Comparison of ENCODE assay signal across 7 cellular contexts in the genomic region with DNA sequence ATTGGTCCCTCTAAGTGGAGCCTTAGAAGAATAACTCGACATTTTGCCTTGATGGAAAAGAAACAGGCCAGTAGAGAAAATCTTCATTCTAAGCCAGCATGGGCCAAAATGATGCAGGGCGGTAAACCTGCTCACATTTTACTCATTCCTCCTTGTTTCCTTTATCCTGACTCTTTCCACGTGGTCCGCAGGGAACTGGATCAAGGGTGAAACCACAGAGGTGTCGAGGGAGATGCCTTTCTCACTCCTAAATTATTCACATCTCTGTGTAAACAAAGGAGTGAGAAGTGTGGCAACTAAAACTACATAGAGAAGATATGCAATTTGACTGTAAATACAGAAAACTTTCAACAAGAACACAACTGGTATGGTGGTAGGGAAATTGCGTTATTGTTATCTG.
DNase-seq lines count a peak whose midpoint lies in the region; ATAC-seq and TF ChIP-seq lines count a peak whose summit lies in the region.
"Not testable (repeated sequence)": the region's sequence is repeated elsewhere in the genome, so short reads cannot be mapped to it uniquely, and the experiment has no call there.

No MANE protein-coding gene starts in this region.

- not testable (repeated sequence) for H3K79me1 ChIP-seq in trophoblast cell (ENCODE audit: low read length)

- WGBS in trophoblast cell (ENCODE audit: extremely low coverage, insufficient coverage, insufficient read length): no CpG with 5 or more reads among the region's 6 CpGs

- not testable (repeated sequence) for H3K4me2 ChIP-seq in trophoblast cell (ENCODE audit: low read length)

- H2BK5ac ChIP-seq in trophoblast cell (ENCODE audit: low read depth, low read length, poor library complexity): not testable (repeated sequence)

- H3K14ac ChIP-seq in trophoblast cell (ENCODE audit: low read length): not testable (repeated sequence)

- not testable (repeated sequence) for H3K9me3 ChIP-seq in RWPE2 (ENCODE audit: severe bottlenecking); trophoblast cell (ENCODE audit: insufficient read depth, low read depth, low read length)

- H3K4me3 ChIP-seq in RWPE2 (ENCODE audit: severe bottlenecking); cardiac fibroblast (replicated peaks in 1 of 2; ENCODE audit: low read depth in 2 of 2, low read length in 2 of 2); fibroblast of mammary gland (ENCODE audit: control insufficient read depth, low read depth, low read length); trophoblast cell (ENCODE audit: low read depth, low read length): not testable (repeated sequence)

- H3K36me3 ChIP-seq in RWPE2 (ENCODE audit: low read depth); trophoblast cell (ENCODE audit: control insufficient read depth in 1 of 2, insufficient read depth in 2 of 2, low read length in 2 of 2): not testable (repeated sequence)

- not testable (repeated sequence) for H2AK5ac ChIP-seq in trophoblast cell (ENCODE audit: low read length)

- H3K4me1 ChIP-seq in RWPE2 (ENCODE audit: insufficient read depth, poor library complexity, severe bottlenecking); trophoblast cell (ENCODE audit: control insufficient read depth in 1 of 2, insufficient read depth in 2 of 2, low read length in 2 of 2): not testable (repeated sequence)

- H3K4ac ChIP-seq in trophoblast cell (ENCODE audit: low read depth, low read length): not testable (repeated sequence)

- not testable (repeated sequence) for H2BK120ac ChIP-seq in trophoblast cell (ENCODE audit: insufficient read depth, low read length, poor library complexity)

- H3K27ac ChIP-seq in RWPE2 (ENCODE audit: poor library complexity, severe bottlenecking); trophoblast cell (ENCODE audit: low read depth, low read length): not testable (repeated sequence)

- DNase-seq in ELF-1 (ENCODE audit: low read depth, low spot score) (peak; percentile 3), LHCN-M2 (ENCODE audit: low read depth) (peak; percentile 55), cardiac fibroblast (ENCODE audit: low read depth in 2 of 2) (peak; percentile 34 to 37), fibroblast of mammary gland (ENCODE audit: low read depth) (peak; percentile 28), islet precursor cell (peak; percentile 64), trophoblast cell (peak; percentile 81 to 88)
- DNase-seq in RWPE2 (ENCODE audit: low spot score): not testable (repeated sequence)

- not testable (repeated sequence) for H3K79me2 ChIP-seq in trophoblast cell (ENCODE audit: control insufficient read depth, insufficient read depth, low read length, poor library complexity)

- not testable (repeated sequence) for H4K91ac ChIP-seq in trophoblast cell (ENCODE audit: low read depth, low read length)

- ATAC-seq in RWPE2 (ENCODE audit: low read depth): peak; percentile 44; the same call in 1 of the 3 replicates

- not testable (repeated sequence) for H3K23ac ChIP-seq in trophoblast cell (ENCODE audit: low read length)

- not testable (repeated sequence) for H2BK12ac ChIP-seq in trophoblast cell (ENCODE audit: low read length)

- not testable (repeated sequence) for H4K12ac ChIP-seq in trophoblast cell (ENCODE audit: low read depth, low read length)

- H4K8ac ChIP-seq in trophoblast cell (ENCODE audit: low read depth, low read length): not testable (repeated sequence)

- not testable (repeated sequence) for H3K9ac ChIP-seq in trophoblast cell (ENCODE audit: low read length)

- not testable (repeated sequence) for H3K27me3 ChIP-seq in RWPE2 (ENCODE audit: insufficient read depth, poor library complexity, severe bottlenecking); trophoblast cell (ENCODE audit: insufficient read depth, low read length)

- not testable (repeated sequence) for H2AFZ ChIP-seq in trophoblast cell (ENCODE audit: insufficient read depth, low read length, poor library complexity)

- not testable (repeated sequence) for TF ChIP-seq CTCF in RWPE2 (IDR thresholded peaks at IDR 0.05; ENCODE audit: poor library complexity, severe bottlenecking); cardiac fibroblast (IDR thresholded peaks at IDR 0.05; ENCODE audit: low read depth, low read length); fibroblast of mammary gland (conservative IDR thresholded peaks at IDR 0.05; ENCODE audit: control insufficient read depth, insufficient read depth, low read depth, low read length)

- H3K18ac ChIP-seq in trophoblast cell (ENCODE audit: low read length): not testable (repeated sequence)
